8 cellular contexts compared by ENCODE assay signal in the genomic region with DNA sequence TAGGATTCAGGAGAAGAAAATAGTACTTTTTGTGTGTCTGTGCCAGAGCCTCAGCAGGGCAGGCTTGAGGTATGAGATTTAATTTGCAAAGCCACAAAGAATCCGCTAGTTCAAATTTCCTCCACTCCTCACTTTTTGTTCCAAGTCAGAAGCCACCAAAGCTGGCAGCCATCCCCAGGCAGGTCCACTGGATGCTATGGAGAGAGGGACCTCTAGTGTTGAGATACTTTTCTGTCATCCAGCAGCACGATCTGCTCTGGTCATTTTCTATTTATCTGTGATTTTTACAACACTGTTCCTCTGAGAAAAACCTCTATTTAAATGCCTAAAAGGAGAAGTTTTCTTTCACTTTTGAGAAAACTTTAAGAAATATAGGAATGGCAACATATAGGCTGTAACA.
DNase-seq lines count a peak whose midpoint lies in the region; TF ChIP-seq lines count a peak whose summit lies in the region.

No MANE protein-coding gene starts in this region.

- H3K27me3 ChIP-seq in Karpas-422 (ENCODE audit: low read length), result no peaks in the 10 kb centered on the region
- H3K27me3 ChIP-seq in SJSA1 (replicated peaks), result no peaks in the 10 kb centered on the region
- H3K27me3 ChIP-seq in neuronal stem cell (ENCODE audit: control insufficient read depth in 3 of 3, insufficient read depth in 3 of 3, low read depth in 1 of 3, low read length in 3 of 3), result no peaks in the 10 kb centered on the region

- H3K14ac ChIP-seq in neuronal stem cell (ENCODE audit: low read length), result no peak overlapping the region

- DNase-seq in G401 (ENCODE audit: low spot score) (peak; percentile 88), Karpas-422 (peak; percentile 58), SJSA1 (ENCODE audit: low read depth in 1 of 2, low spot score in 2 of 2) (peak; percentile 77 to 83), fibroblast of pulmonary artery (ENCODE audit: low read depth) (peak; percentile 80), neuronal stem cell (ENCODE audit: low spot score) (peak; percentile 59), activated gamma-delta T cell (lab: John Stamatoyannopoulos, UW) (no peak), DMS114 treated with DMSO at 0.1 percent for 48 hours (lab: John Stamatoyannopoulos, UW; ENCODE audit: unreplicated experiment) (no peak), NCI-H2227 treated with DMSO at 0.1 percent for 48 hours (lab: John Stamatoyannopoulos, UW) (no peak)

- H3K79me1 ChIP-seq in neuronal stem cell (ENCODE audit: low read depth, low read length), result no peaks in the 10 kb centered on the region

- no peaks in the 10 kb centered on the region for H3K79me2 ChIP-seq in Karpas-422 (ENCODE audit: low read length)

- no peak overlapping the region for H2BK120ac ChIP-seq in neuronal stem cell (ENCODE audit: low read depth, low read length)

- H2BK5ac ChIP-seq in neuronal stem cell (ENCODE audit: low read length), result no peak overlapping the region

- H2AK5ac ChIP-seq in neuronal stem cell (ENCODE audit: low read depth, low read length), result no peak overlapping the region

- H3K36me3 ChIP-seq in Karpas-422 (ENCODE audit: insufficient read depth, low read length) (no peaks in the 10 kb centered on the region), SJSA1 (no peaks in the 10 kb centered on the region), neuronal stem cell (replicated peaks in 1 of 2; ENCODE audit: control insufficient read depth in 2 of 2, insufficient read depth in 2 of 2, low read length in 2 of 2) (no peaks in the 10 kb centered on the region)

- no peak overlapping the region for H3K18ac ChIP-seq in neuronal stem cell (ENCODE audit: low read length)

- no peaks in the 10 kb centered on the region for H4K20me1 ChIP-seq in Karpas-422 (ENCODE audit: insufficient read depth, low read depth, low read length)

- H3K4me1 ChIP-seq in Karpas-422 (ENCODE audit: low read length) (no peaks in the 10 kb centered on the region), SJSA1 (replicated peaks) (peaks cover 37% of the 10 kb centered on the region), neuronal stem cell (ENCODE audit: control insufficient read depth in 2 of 2, insufficient read depth in 1 of 2, low read depth in 1 of 2, low read length in 2 of 2) (peaks cover 0 to 3% of the 10 kb centered on the region in 2 donors)

- H3K9ac ChIP-seq in Karpas-422 (ENCODE audit: low read length) (no peak overlapping the region), neuronal stem cell (ENCODE audit: low read depth, low read length, poor library complexity) (no peak overlapping the region)

- H4K8ac ChIP-seq in neuronal stem cell (ENCODE audit: low read depth, low read length), result no peak overlapping the region

- no peak overlapping the region for H2BK15ac ChIP-seq in neuronal stem cell (ENCODE audit: low read length)

- H3K4ac ChIP-seq in neuronal stem cell (ENCODE audit: low read length), result no peak overlapping the region

- H3K4me2 ChIP-seq in Karpas-422 (ENCODE audit: low read depth, low read length, poor library complexity, severe bottlenecking) (no peak overlapping the region), neuronal stem cell (ENCODE audit: insufficient read depth, low read length, poor library complexity, severe bottlenecking) (no peak overlapping the region)

- TF ChIP-seq CTCF in fibroblast of pulmonary artery (IDR thresholded peaks at IDR 0.05; ENCODE audit: low read length, missing control alignments), result peak; percentile 72

- H3K9me3 ChIP-seq in Karpas-422 (ENCODE audit: low read length) (no peaks in the 10 kb centered on the region), SJSA1 (replicated peaks) (no peaks in the 10 kb centered on the region), neuronal stem cell (replicated peaks in 1 of 2; ENCODE audit: control insufficient read depth in 2 of 2, insufficient read depth in 1 of 2, low read depth in 1 of 2, low read length in 2 of 2) (peaks cover 0 to 1% of the 10 kb centered on the region in 2 donors)

- no CpG with 5 or more reads among the region's 2 CpGs for WGBS in neuronal stem cell (ENCODE audit: extremely low coverage in 2 of 2, insufficient read length in 2 of 2, insufficient replicate concordance in 1 of 2), 2 donors

- H4K91ac ChIP-seq in neuronal stem cell (ENCODE audit: low read depth, low read length, poor library complexity), result no peak overlapping the region

- no peak overlapping the region for H2BK12ac ChIP-seq in neuronal stem cell (ENCODE audit: low read length)

- no peak overlapping the region for H3K23ac ChIP-seq in neuronal stem cell (ENCODE audit: low read depth, low read length, poor library complexity)

- no peak overlapping the region for H3K27ac ChIP-seq in Karpas-422 (ENCODE audit: low read length)
- H3K27ac ChIP-seq in SJSA1, result peak overlapping the region; percentile 82
- no peak overlapping the region for H3K27ac ChIP-seq in neuronal stem cell (replicated peaks; ENCODE audit: low read length)

- H2AFZ ChIP-seq in Karpas-422 (ENCODE audit: low read length) (no peak overlapping the region), neuronal stem cell (ENCODE audit: low read length) (peak overlapping the region; percentile 73)

- no peaks in the 10 kb centered on the region for H3K9me2 ChIP-seq in Karpas-422 (replicated peaks; ENCODE audit: insufficient read depth, low read length)

- in situ Hi-C loops in G401 (cut with HindIII; ENCODE audit: low sequenced_read_pairs), result no loop called here

- H3K4me3 ChIP-seq in Karpas-422 (ENCODE audit: low read length), result no peak overlapping the region
- no peak overlapping the region for H3K4me3 ChIP-seq in SJSA1
- H3K4me3 ChIP-seq in fibroblast of pulmonary artery (replicated peaks; ENCODE audit: low read depth, low read length), result no peak overlapping the region
- no peak overlapping the region for H3K4me3 ChIP-seq in neuronal stem cell (ENCODE audit: low read length in 2 of 2)

Comparison
In these comparisons a context has a peak if more than half of its experiments do, and no peak if none do; other contexts are left out.
1. DNase-seq: peak in G401 (single experiment), Karpas-422 (single experiment), SJSA1 (2 of 2), fibroblast of pulmonary artery (single experiment) and neuronal stem cell (single experiment); none in activated gamma-delta T cell (single experiment), DMS114 treated with DMSO at 0.1 percent for 48 hours (single experiment) and NCI-H2227 treated with DMSO at 0.1 percent for 48 hours (single experiment).